In genomic region chr9:68974431-68974830, GRCh38 we compare ENCODE assay signal across 10 cellular contexts.
DNase-seq lines count a peak whose midpoint lies in the region; ATAC-seq lines count a peak whose summit lies in the region.
"Had no signal": no experiment of that assay in that cellular context is flagged by ENCODE, and none has a peak within 500 bp of the region (broad histone marks: within the 10 kb centered on the region; RNA-seq: fewer than 3 reads in every experiment).

No MANE protein-coding gene starts in this region.

- no peaks in the 10 kb centered on the region for H3K9me3 ChIP-seq in muscle layer of duodenum (ENCODE audit: control insufficient read depth in 1 of 2, low read length in 2 of 2)

- H3K36me3 ChIP-seq in muscle layer of duodenum (ENCODE audit: control insufficient read depth in 1 of 2, insufficient read depth in 2 of 2, low read length in 2 of 2), result no peaks in the 10 kb centered on the region

- peaks cover 0 to 6% of the 10 kb centered on the region in 2 donors for H3K4me1 ChIP-seq in muscle layer of duodenum (ENCODE audit: control insufficient read depth in 1 of 2, insufficient read depth in 2 of 2, low read length in 2 of 2)

- ATAC-seq in activated CD4-positive, CD25-positive, alpha-beta regulatory T cell treated with anti-CD3 and anti-CD28 coated beads, Interleukin-2, amount 50 U/mL, for 24 hours, result peak; percentile 90 to 94
- ATAC-seq in GM21529 (IDR thresholded peaks at IDR 0.05; ENCODE audit: unreplicated experiment) (peak; percentile 96), HG03460 (IDR thresholded peaks at IDR 0.05; ENCODE audit: unreplicated experiment) (peak; percentile 78)

- no peaks in the 10 kb centered on the region for H3K27me3 ChIP-seq in muscle layer of duodenum (ENCODE audit: low read depth, low read length)

- peak overlapping the region; percentile 5 to 8 for H3K4me3 ChIP-seq in muscle layer of duodenum (ENCODE audit: low read depth in 1 of 2, low read length in 2 of 2)

- H3K27ac ChIP-seq in muscle layer of duodenum (ENCODE audit: low read length), result no peak overlapping the region

- no peak for DNase-seq in activated CD4-positive, CD25-positive, alpha-beta regulatory T cell (lab: John Stamatoyannopoulos, UW)
- DNase-seq in islet precursor cell, result no peak
- DNase-seq in stimulated activated CD8-positive, alpha-beta memory T cell treated with anti-CD3 and anti-CD28 coated beads, Interleukin-4, amount 100 ng/mL, for 48 hours, result no peak
- DNase-seq in NCI-H748 treated with DMSO at 0.1 percent for 48 hours (lab: John Stamatoyannopoulos, UW), result no peak
- DNase-seq: 8988T, NCI-H69 had no signal
